1 cellular context compared by ENCODE assay signal in the genomic region with DNA sequence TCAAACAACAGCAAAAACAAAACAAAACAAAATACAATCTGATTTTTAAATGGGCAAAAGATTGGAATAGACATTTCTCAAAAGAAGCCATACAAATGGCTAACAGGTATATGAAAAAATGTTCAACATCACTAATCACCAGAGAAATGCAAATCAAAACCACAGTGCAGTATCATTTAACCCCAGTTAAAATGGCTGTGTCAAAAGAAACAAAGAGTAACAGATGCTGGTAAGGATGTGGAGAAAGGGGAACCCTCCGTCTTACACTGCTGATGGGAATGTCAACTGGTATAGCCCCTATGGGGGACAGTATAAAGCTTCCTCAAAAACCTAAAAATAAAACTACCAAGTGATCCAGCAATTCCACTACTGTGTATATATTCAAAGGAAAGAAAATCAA.
TF ChIP-seq lines count a peak whose summit lies in the region.

No MANE protein-coding gene starts in this region.

TF ChIP-seq in GM12878, 131 proteins besides CTCF, POLR2A, EP300 and RAD21:
- TF ChIP-seq, protein P1, sequence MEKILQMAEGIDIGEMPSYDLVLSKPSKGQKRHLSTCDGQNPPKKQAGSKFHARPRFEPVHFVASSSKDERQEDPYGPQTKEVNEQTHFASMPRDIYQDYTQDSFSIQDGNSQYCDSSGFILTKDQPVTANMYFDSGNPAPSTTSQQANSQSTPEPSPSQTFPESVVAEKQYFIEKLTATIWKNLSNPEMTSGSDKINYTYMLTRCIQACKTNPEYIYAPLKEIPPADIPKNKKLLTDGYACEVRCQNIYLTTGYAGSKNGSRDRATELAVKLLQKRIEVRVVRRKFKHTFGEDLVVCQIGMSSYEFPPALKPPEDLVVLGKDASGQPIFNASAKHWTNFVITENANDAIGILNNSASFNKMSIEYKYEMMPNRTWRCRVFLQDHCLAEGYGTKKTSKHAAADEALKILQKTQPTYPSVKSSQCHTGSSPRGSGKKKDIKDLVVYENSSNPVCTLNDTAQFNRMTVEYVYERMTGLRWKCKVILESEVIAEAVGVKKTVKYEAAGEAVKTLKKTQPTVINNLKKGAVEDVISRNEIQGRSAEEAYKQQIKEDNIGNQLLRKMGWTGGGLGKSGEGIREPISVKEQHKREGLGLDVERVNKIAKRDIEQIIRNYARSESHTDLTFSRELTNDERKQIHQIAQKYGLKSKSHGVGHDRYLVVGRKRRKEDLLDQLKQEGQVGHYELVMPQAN (conservative IDR thresholded peaks at IDR 0.05): no peak
- TF ChIP-seq, protein P2, sequence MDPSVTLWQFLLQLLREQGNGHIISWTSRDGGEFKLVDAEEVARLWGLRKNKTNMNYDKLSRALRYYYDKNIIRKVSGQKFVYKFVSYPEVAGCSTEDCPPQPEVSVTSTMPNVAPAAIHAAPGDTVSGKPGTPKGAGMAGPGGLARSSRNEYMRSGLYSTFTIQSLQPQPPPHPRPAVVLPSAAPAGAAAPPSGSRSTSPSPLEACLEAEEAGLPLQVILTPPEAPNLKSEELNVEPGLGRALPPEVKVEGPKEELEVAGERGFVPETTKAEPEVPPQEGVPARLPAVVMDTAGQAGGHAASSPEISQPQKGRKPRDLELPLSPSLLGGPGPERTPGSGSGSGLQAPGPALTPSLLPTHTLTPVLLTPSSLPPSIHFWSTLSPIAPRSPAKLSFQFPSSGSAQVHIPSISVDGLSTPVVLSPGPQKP (IDR thresholded peaks at IDR 0.05; ENCODE audit: low read depth, low read length): no peak
- TF ChIP-seq, protein P3, sequence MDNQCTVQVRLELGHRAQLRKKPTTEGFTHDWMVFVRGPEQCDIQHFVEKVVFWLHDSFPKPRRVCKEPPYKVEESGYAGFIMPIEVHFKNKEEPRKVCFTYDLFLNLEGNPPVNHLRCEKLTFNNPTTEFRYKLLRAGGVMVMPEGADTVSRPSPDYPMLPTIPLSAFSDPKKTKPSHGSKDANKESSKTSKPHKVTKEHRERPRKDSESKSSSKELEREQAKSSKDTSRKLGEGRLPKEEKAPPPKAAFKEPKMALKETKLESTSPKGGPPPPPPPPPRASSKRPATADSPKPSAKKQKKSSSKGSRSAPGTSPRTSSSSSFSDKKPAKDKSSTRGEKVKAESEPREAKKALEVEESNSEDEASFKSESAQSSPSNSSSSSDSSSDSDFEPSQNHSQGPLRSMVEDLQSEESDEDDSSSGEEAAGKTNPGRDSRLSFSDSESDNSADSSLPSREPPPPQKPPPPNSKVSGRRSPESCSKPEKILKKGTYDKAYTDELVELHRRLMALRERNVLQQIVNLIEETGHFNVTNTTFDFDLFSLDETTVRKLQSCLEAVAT (IDR thresholded peaks at IDR 0.05): no peak
- TF ChIP-seq POU2F2 (IDR thresholded peaks at IDR 0.05; ENCODE audit: borderline replicate concordance, low read depth, low read length): peak; percentile 73; the same call in 1 of the 3 replicates
- no peak for TF ChIP-seq BACH1 (IDR thresholded peaks at IDR 0.05; ENCODE audit: borderline replicate concordance)
- TF ChIP-seq TCF7 (IDR thresholded peaks at IDR 0.05; ENCODE audit: borderline replicate concordance): no peak
- no peak for TF ChIP-seq SIX5 (IDR thresholded peaks at IDR 0.05; ENCODE audit: low read depth, low read length, severe bottlenecking)
- no peak for TF ChIP-seq LARP7 (IDR thresholded peaks at IDR 0.05)
- TF ChIP-seq RUNX3 (IDR thresholded peaks at IDR 0.05; ENCODE audit: low read length): peak; percentile 57; the same call in 1 of the 2 replicates
- no peak for TF ChIP-seq RELA (IDR thresholded peaks at IDR 0.05; ENCODE audit: borderline replicate concordance, partially characterized antibody)
- no peak for TF ChIP-seq CEBPB (IDR thresholded peaks at IDR 0.05; ENCODE audit: borderline replicate concordance in 1 of 2, low read depth in 2 of 2, low read length in 2 of 2)
- no peak for TF ChIP-seq NRF1 (conservative IDR thresholded peaks at IDR 0.05; ENCODE audit: low read depth, low read length)
- TF ChIP-seq, protein P4, sequence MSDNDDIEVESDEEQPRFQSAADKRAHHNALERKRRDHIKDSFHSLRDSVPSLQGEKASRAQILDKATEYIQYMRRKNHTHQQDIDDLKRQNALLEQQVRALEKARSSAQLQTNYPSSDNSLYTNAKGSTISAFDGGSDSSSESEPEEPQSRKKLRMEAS (IDR thresholded peaks at IDR 0.05; ENCODE audit: low read depth, low read length): no peak
- TF ChIP-seq, protein P5, sequence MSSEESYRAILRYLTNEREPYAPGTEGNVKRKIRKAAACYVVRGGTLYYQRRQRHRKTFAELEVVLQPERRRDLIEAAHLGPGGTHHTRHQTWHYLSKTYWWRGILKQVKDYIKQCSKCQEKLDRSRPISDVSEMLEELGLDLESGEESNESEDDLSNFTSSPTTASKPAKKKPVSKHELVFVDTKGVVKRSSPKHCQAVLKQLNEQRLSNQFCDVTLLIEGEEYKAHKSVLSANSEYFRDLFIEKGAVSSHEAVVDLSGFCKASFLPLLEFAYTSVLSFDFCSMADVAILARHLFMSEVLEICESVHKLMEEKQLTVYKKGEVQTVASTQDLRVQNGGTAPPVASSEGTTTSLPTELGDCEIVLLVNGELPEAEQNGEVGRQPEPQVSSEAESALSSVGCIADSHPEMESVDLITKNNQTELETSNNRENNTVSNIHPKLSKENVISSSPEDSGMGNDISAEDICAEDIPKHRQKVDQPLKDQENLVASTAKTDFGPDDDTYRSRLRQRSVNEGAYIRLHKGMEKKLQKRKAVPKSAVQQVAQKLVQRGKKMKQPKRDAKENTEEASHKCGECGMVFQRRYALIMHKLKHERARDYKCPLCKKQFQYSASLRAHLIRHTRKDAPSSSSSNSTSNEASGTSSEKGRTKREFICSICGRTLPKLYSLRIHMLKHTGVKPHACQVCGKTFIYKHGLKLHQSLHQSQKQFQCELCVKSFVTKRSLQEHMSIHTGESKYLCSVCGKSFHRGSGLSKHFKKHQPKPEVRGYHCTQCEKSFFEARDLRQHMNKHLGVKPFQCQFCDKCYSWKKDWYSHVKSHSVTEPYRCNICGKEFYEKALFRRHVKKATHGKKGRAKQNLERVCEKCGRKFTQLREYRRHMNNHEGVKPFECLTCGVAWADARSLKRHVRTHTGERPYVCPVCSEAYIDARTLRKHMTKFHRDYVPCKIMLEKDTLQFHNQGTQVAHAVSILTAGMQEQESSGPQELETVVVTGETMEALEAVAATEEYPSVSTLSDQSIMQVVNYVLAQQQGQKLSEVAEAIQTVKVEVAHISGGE (CRISPR knock-in tag; IDR thresholded peaks at IDR 0.05): no peak
- no peak for TF ChIP-seq SMAD1 (IDR thresholded peaks at IDR 0.05; ENCODE audit: low read depth, partially characterized antibody)
- no peak for TF ChIP-seq BHLHE40 (IDR thresholded peaks at IDR 0.05; ENCODE audit: borderline replicate concordance in 1 of 2, low read depth in 2 of 2, low read length in 1 of 2)
- TF ChIP-seq SRF (IDR thresholded peaks at IDR 0.05; ENCODE audit: low read depth in 2 of 2, low read length in 2 of 2): no peak
- no peak for TF ChIP-seq CHD4 (IDR thresholded peaks at IDR 0.05)
- TF ChIP-seq ZBED1 (IDR thresholded peaks at IDR 0.05; ENCODE audit: borderline replicate concordance): no peak
- no peak for TF ChIP-seq ZNF274 (IDR thresholded peaks at IDR 0.05; ENCODE audit: insufficient read depth, insufficient read length)
- TF ChIP-seq BMI1 (IDR thresholded peaks at IDR 0.05; ENCODE audit: borderline replicate concordance): no peak
- TF ChIP-seq ZNF384 (IDR thresholded peaks at IDR 0.05; ENCODE audit: borderline replicate concordance, low read depth, low read length): no peak
- peak; percentile 48 for TF ChIP-seq SPI1 (IDR thresholded peaks at IDR 0.05; ENCODE audit: borderline replicate concordance, insufficient read depth, low read depth, low read length)
- TF ChIP-seq YY1 (IDR thresholded peaks at IDR 0.05; ENCODE audit: low read depth, low read length): 0 out of 2 replicates have a peak, but pooled peaks have one; percentile 12
- TF ChIP-seq HDAC2 (IDR thresholded peaks at IDR 0.05): no peak
TF ChIP-seq in GM12878: peak in this region for 4.
